ENCODE assay signal across 25 cellular contexts in genomic region chr1:214198571-214198970, GRCh38.
"Had no signal": no experiment of that assay in that cellular context is flagged by ENCODE, and none has a peak within 500 bp of the region (broad histone marks: within the 10 kb centered on the region; RNA-seq: fewer than 3 reads in every experiment).

No MANE protein-coding gene starts in this region.

- H3K27ac Mint-ChIP-seq: activated CD4-positive, alpha-beta T cell treated with anti-CD3 and anti-CD28 coated beads, Interleukin-2, amount 10 ng/mL, durations not matched to agents 24 days and 14 days; activated CD8-positive, alpha-beta T cell treated with anti-CD3 and anti-CD28 coated beads for 36 hours; activated naive CD4-positive, alpha-beta T cell treated with anti-CD3 and anti-CD28 coated beads, Interleukin-2, amount 50 U/mL, for 72 hours; activated T-helper 1 cell treated with anti-CD3 and anti-CD28 coated beads, Interleukin-12 subunit alpha, Interleukin-12 subunit beta, Interleukin-2, Interleukin-4 antibody, amounts not matched to agents 30 ng/mL and 10 ng/mL and 1 ng/mL, durations not matched to agents 14 hours and 24 hours and 36 hours; dendritic cell treated with granulocyte-macrophage colony-stimulating factor and Interleukin-4, amounts not matched to agents 40 ng/mL and 50 ng/mL, for 4 days; nephron progenitor cell; stimulated activated naive CD8-positive, alpha-beta T cell treated with anti-CD3 and anti-CD28 coated beads, Interleukin-15, Interleukin-2, amounts not matched to agents 100 ng/mL and 50 ng/mL, for 24 hours had no signal

- ATAC-seq: activated CD4-positive, CD25-positive, alpha-beta regulatory T cell treated with anti-CD3 and anti-CD28 coated beads, Interleukin-2, amount 50 U/mL, for 24 hours; activated CD8-positive, alpha-beta T cell treated with anti-CD3 and anti-CD28 coated beads for 36 hours; activated naive CD4-positive, alpha-beta T cell treated with anti-CD3 and anti-CD28 coated beads, Interleukin-2, amount 50 U/mL, for 72 hours; left cardiac atrium; mucosa of descending colon; right lobe of liver had no signal

- FAIRE-seq: pancreas had no signal

- H3K36me3 Mint-ChIP-seq: activated naive CD4-positive, alpha-beta T cell treated with anti-CD3 and anti-CD28 coated beads, Interleukin-2, amount 50 U/mL, for 72 hours had no signal

- H3K4me3 Mint-ChIP-seq: activated CD4-positive, alpha-beta T cell treated with anti-CD3 and anti-CD28 coated beads, Interleukin-2, amount 10 ng/mL, durations not matched to agents 24 days and 14 days; activated CD8-positive, alpha-beta T cell treated with anti-CD3 and anti-CD28 coated beads for 36 hours; activated T-helper 1 cell treated with anti-CD3 and anti-CD28 coated beads, Interleukin-12 subunit alpha, Interleukin-12 subunit beta, Interleukin-2, Interleukin-4 antibody, amounts not matched to agents 30 ng/mL and 10 ng/mL and 1 ng/mL, durations not matched to agents 14 hours and 24 hours and 36 hours; dendritic cell treated with granulocyte-macrophage colony-stimulating factor and Interleukin-4, amounts not matched to agents 40 ng/mL and 50 ng/mL, for 4 days; nephron progenitor cell; stimulated activated naive CD8-positive, alpha-beta T cell treated with anti-CD3 and anti-CD28 coated beads, Interleukin-15, Interleukin-2, amounts not matched to agents 100 ng/mL and 50 ng/mL, for 24 hours had no signal

- H3K9me3 Mint-ChIP-seq: activated CD4-positive, alpha-beta T cell treated with anti-CD3 and anti-CD28 coated beads, Interleukin-2, amount 10 ng/mL, durations not matched to agents 24 days and 14 days; activated CD8-positive, alpha-beta T cell treated with anti-CD3 and anti-CD28 coated beads for 36 hours; activated naive CD4-positive, alpha-beta T cell treated with anti-CD3 and anti-CD28 coated beads, Interleukin-2, amount 50 U/mL, for 72 hours; activated T-helper 1 cell treated with anti-CD3 and anti-CD28 coated beads, Interleukin-12 subunit alpha, Interleukin-12 subunit beta, Interleukin-2, Interleukin-4 antibody, amounts not matched to agents 30 ng/mL and 10 ng/mL and 1 ng/mL, durations not matched to agents 14 hours and 24 hours and 36 hours; dendritic cell treated with granulocyte-macrophage colony-stimulating factor and Interleukin-4, amounts not matched to agents 40 ng/mL and 50 ng/mL, for 4 days; nephron progenitor cell; stimulated activated naive CD8-positive, alpha-beta T cell treated with anti-CD3 and anti-CD28 coated beads, Interleukin-15, Interleukin-2, amounts not matched to agents 100 ng/mL and 50 ng/mL, for 24 hours had no signal

- DNase-seq: activated CD4-positive, alpha-beta T cell treated with anti-CD3 and anti-CD28 coated beads, Interleukin-2, amount 10 ng/mL, durations not matched to agents 24 days and 14 days; activated CD8-positive, alpha-beta T cell treated with anti-CD3 and anti-CD28 coated beads for 36 hours; activated gamma-delta T cell; adrenal gland; brain microvascular endothelial cell; caudate nucleus; effector CD8-positive, alpha-beta T cell; erythroblast; foreskin fibroblast; heart right ventricle; islet precursor cell; left cardiac atrium; mesenchymal stem cell; mucosa of descending colon; nephron progenitor cell; pancreas; right lobe of liver; stimulated activated CD4-positive, alpha-beta T cell treated with anti-CD3 and anti-CD28 coated beads, Interleukin-1b, Interleukin-23, amount 100 ng/mL, for 48 hours; T-helper 9 cell; tibial artery had no signal

- H3K4me1 Mint-ChIP-seq: activated CD4-positive, alpha-beta T cell treated with anti-CD3 and anti-CD28 coated beads, Interleukin-2, amount 10 ng/mL, durations not matched to agents 24 days and 14 days had no signal
